ENCODE assay signal across 11 cellular contexts in genomic region chr22:32203181-32204105, GRCh38. TPM values are rescaled to one million over a fixed set of nuclear protein-coding genes. Genes with fewer than 3 reads are reported as not detected.
DNase-seq lines count a peak whose midpoint lies in the region; ATAC-seq and TF ChIP-seq lines count a peak whose summit lies in the region.
"Had no signal": no experiment of that assay in that cellular context is flagged by ENCODE, and none has a peak within 500 bp of the region (broad histone marks: within the 10 kb centered on the region; RNA-seq: fewer than 3 reads in every experiment).

No MANE protein-coding gene starts in this region.

- peaks cover 7% of the 10 kb centered on the region for H3F3A ChIP-seq in neural progenitor cell (ENCODE audit: low read depth)

- ATAC-seq in GM18861 (IDR thresholded peaks at IDR 0.05; ENCODE audit: unreplicated experiment), result no peak

- H3K79me2 ChIP-seq in neural progenitor cell (ENCODE audit: low read depth), result no peaks in the 10 kb centered on the region

- no peaks in the 10 kb centered on the region for H4K20me1 ChIP-seq in neural progenitor cell (ENCODE audit: low read depth)

- peaks cover 19% of the 10 kb centered on the region for H3K27me3 Mint-ChIP-seq in activated CD4-positive, alpha-beta T cell treated with anti-CD3 and anti-CD28 coated beads, Interleukin-2, amount 10 ng/mL, durations not matched to agents 24 days and 14 days
- H3K27me3 Mint-ChIP-seq in endothelial cell (ENCODE audit: unreplicated experiment), result peaks cover 13% of the 10 kb centered on the region
- peaks cover 15% of the 10 kb centered on the region for H3K27me3 Mint-ChIP-seq in neural progenitor cell (ENCODE audit: insufficient read depth, low read depth)

- WGBS in transverse colon (ENCODE audit: low coverage in 1 of 2), 2 donors, result 45% methylated on average over 55 of the region's 56 CpGs; no CpG with 5 or more reads in 1 of the 2 donors

- TF ChIP-seq CTCF in endothelial cell (IDR thresholded peaks at IDR 0.05; ENCODE audit: unreplicated experiment), result no peak
- no peak for TF ChIP-seq CTCF in neural progenitor cell (IDR thresholded peaks at IDR 0.05)
- TF ChIP-seq CTCF in transverse colon (IDR thresholded peaks at IDR 0.05), result no peak

- intact Hi-C loops in activated CD4-positive, alpha-beta T cell treated with anti-CD3 and anti-CD28 coated beads, Interleukin-2, amount 10 ng/mL, durations not matched to agents 24 days and 14 days (cut with micrococcal nuclease), result loop anchor here (2.0 kb wide), 1 partner anchor 61 kb away; no protein-coding TSS in a partner anchor
- intact Hi-C loops in transverse colon (cut with DNase I; ENCODE audit: low total_unique reads), result no loop called here

- peaks cover 24% of the 10 kb centered on the region for H3K4me1 Mint-ChIP-seq in activated CD4-positive, alpha-beta T cell treated with anti-CD3 and anti-CD28 coated beads, Interleukin-2, amount 10 ng/mL, durations not matched to agents 24 days and 14 days
- H3K4me1 Mint-ChIP-seq in endothelial cell (ENCODE audit: unreplicated experiment) (peaks cover 58% of the 10 kb centered on the region), neural progenitor cell (peaks cover 19% of the 10 kb centered on the region)

- H3K4me1 ChIP-seq in neural progenitor cell (peaks cover 6% of the 10 kb centered on the region), transverse colon (peaks cover 0 to 12% (median 7%) of the 10 kb centered on the region in 4 donors)

- H3K36me3 Mint-ChIP-seq in activated CD4-positive, alpha-beta T cell treated with anti-CD3 and anti-CD28 coated beads, Interleukin-2, amount 10 ng/mL, durations not matched to agents 24 days and 14 days (ENCODE audit: low read depth), result no peaks in the 10 kb centered on the region
- H3K36me3 Mint-ChIP-seq in endothelial cell (ENCODE audit: low read depth, unreplicated experiment), result peaks cover 9% of the 10 kb centered on the region
- H3K36me3 Mint-ChIP-seq in neural progenitor cell, result no peaks in the 10 kb centered on the region

- H2AFZ ChIP-seq in neural progenitor cell (replicated peaks), result no peak overlapping the region

- no peak overlapping the region for H3K27ac Mint-ChIP-seq in activated CD4-positive, alpha-beta T cell treated with anti-CD3 and anti-CD28 coated beads, Interleukin-2, amount 10 ng/mL, durations not matched to agents 24 days and 14 days
- H3K27ac Mint-ChIP-seq in endothelial cell (ENCODE audit: unreplicated experiment) (no peak overlapping the region), neural progenitor cell (no peak overlapping the region)

- in situ Hi-C loops in transverse colon (cut with MboI; ENCODE audit: low pct_ligation_motif_present in 1 of 4, low pct_unique_long_range_greater_than_20kb in 1 of 4, low sequenced_read_pairs in 3 of 4), result no loop called here

- H3K27ac ChIP-seq in neural progenitor cell, result no peak overlapping the region
- no peak overlapping the region for H3K27ac ChIP-seq in transverse colon
- H3K27ac ChIP-seq: tibial artery had no signal

- H3K4me2 ChIP-seq in neural progenitor cell, result peak overlapping the region; percentile 92

- no peaks in the 10 kb centered on the region for H3K9me3 Mint-ChIP-seq in activated CD4-positive, alpha-beta T cell treated with anti-CD3 and anti-CD28 coated beads, Interleukin-2, amount 10 ng/mL, durations not matched to agents 24 days and 14 days
- H3K9me3 Mint-ChIP-seq in endothelial cell (ENCODE audit: unreplicated experiment), result no peaks in the 10 kb centered on the region
- H3K9me3 Mint-ChIP-seq in neural progenitor cell, result no peaks in the 10 kb centered on the region

- peaks cover 60% of the 10 kb centered on the region for H3K27me3 ChIP-seq in neural progenitor cell
- H3K27me3 ChIP-seq in transverse colon, result peaks cover 33% of the 10 kb centered on the region

- TF ChIP-seq EP300 in transverse colon (IDR thresholded peaks at IDR 0.05; ENCODE audit: low read depth), result no peak

- H3K9ac ChIP-seq in neural progenitor cell, result no peak overlapping the region

- no peaks in the 10 kb centered on the region for H3K36me3 ChIP-seq in neural progenitor cell
- no peaks in the 10 kb centered on the region for H3K36me3 ChIP-seq in transverse colon
- H3K36me3 ChIP-seq: tibial artery had no signal

- no peak for DNase-seq in activated CD4-positive, alpha-beta T cell treated with anti-CD3 and anti-CD28 coated beads, Interleukin-2, amount 10 ng/mL, durations not matched to agents 24 days and 14 days
- no peak for DNase-seq in activated CD4-positive, alpha-beta T cell treated with anti-CD3 and anti-CD28 coated beads, Interleukin-2, amount 50 U/mL, for 4 hours
- peak; percentile 27 for DNase-seq in NCI-H2171 treated with DMSO at 0.1 percent for 48 hours (lab: John Stamatoyannopoulos, UW)
- no peak for DNase-seq in endothelial cell (ENCODE audit: low spot score)
- DNase-seq in neural progenitor cell (ENCODE audit: low spot score), result no peak
- no peak for DNase-seq in transverse colon
- no peak for DNase-seq in NCI-H2029 (lab: John Stamatoyannopoulos, UW)
- DNase-seq: effector CD4-positive, alpha-beta T cell; tibial artery had no signal

- peak overlapping the region; percentile 54 for H3K4me3 ChIP-seq in neural progenitor cell
- H3K4me3 ChIP-seq in transverse colon, result peak overlapping the region in 2 of 4 donors; percentile 13 to 29
- H3K4me3 ChIP-seq: tibial artery had no signal

- H3K9me3 ChIP-seq in neural progenitor cell (ENCODE audit: low read depth), result no peaks in the 10 kb centered on the region
- no peaks in the 10 kb centered on the region for H3K9me3 ChIP-seq in transverse colon
- H3K9me3 ChIP-seq: tibial artery had no signal

- no peak for TF ChIP-seq POLR2A in transverse colon (IDR thresholded peaks at IDR 0.05)

- peak overlapping the region; percentile 68 for H3K4me3 Mint-ChIP-seq in activated CD4-positive, alpha-beta T cell treated with anti-CD3 and anti-CD28 coated beads, Interleukin-2, amount 10 ng/mL, durations not matched to agents 24 days and 14 days
- H3K4me3 Mint-ChIP-seq in endothelial cell (ENCODE audit: unreplicated experiment) (peak overlapping the region; percentile 94), neural progenitor cell (peak overlapping the region; percentile 95)

RNA-seq across cellular contexts. Expression of gene RFPL2, which starts 1.4 kb away (rescaled TPM):
- not detected in 2 replicates for total RNA-seq in activated CD4-positive, alpha-beta T cell treated with anti-CD3 and anti-CD28 coated beads, Interleukin-2, amount 10 ng/mL, durations not matched to agents 24 days and 14 days
- total RNA-seq in endothelial cell (ENCODE audit: unreplicated experiment) (11.8 TPM), neural progenitor cell (ENCODE audit: low replicate concordance) (0.12 and 1.8 TPM in 2 replicates), transverse colon (not detected)

RNA-seq across cellular contexts. Expression of gene C22orf42, which starts 44.3 kb away (rescaled TPM):
- not detected in 2 replicates for total RNA-seq in activated CD4-positive, alpha-beta T cell treated with anti-CD3 and anti-CD28 coated beads, Interleukin-2, amount 10 ng/mL, durations not matched to agents 24 days and 14 days
- not detected for total RNA-seq in endothelial cell (ENCODE audit: unreplicated experiment)
- total RNA-seq in neural progenitor cell (ENCODE audit: low replicate concordance), result 0.50 TPM in 1 of 2 replicates, not detected in the other
- not detected for total RNA-seq in transverse colon
- total RNA-seq: lower leg skin had no signal

RNA-seq across cellular contexts. Expression of gene SLC5A4, which starts 51.7 kb away (rescaled TPM):
- total RNA-seq in activated CD4-positive, alpha-beta T cell treated with anti-CD3 and anti-CD28 coated beads, Interleukin-2, amount 10 ng/mL, durations not matched to agents 24 days and 14 days, result not detected in 2 replicates
- total RNA-seq in endothelial cell (ENCODE audit: unreplicated experiment), result not detected
- total RNA-seq in neural progenitor cell (ENCODE audit: low replicate concordance), result 0.06 TPM in 2 replicates
- total RNA-seq in transverse colon, result under 1 TPM in 1 of 4 donors, not detected in 3; 0.41 TPM
- total RNA-seq: lower leg skin had no signal
